In the genomic region with DNA sequence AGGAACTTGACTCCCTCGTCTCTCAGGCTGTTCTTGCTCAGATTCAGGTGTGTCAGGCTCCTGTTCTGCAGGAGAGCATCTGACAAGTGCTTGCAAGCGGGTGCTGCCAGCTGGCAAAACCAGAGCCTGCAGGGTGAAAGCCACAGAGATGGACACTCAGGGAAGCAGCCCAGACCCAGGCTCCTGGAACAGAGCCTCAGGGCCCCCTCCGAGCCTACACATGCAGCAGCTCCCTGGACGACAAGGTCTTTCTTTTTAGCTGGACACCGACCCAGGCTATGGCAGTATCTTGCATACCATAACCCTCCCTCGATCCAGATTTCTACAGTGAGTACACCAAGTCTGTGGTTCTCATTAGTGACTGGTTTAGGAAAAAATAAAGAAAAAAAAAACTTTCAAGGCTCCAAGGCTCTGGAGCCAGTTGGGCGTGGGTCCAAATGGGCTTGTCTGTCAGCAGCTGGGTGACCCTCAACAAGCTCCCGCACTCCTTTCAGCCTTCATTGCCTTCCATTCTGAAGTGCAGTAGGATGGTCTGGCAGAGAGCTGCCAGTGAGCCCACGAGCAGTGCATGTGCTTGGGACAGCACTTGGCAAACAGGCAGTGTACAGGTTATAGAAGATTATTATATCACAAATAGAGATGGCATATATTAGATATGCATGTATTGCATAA, we compare ENCODE assay signal across 1 cellular context.
A peak's percentile ranks its signal among the peaks of the same experiment; 100 is the strongest.
TF ChIP-seq lines count a peak whose summit lies in the region.

No MANE protein-coding gene starts in this region.

TF ChIP-seq in K562, 482 proteins besides CTCF, POLR2A, EP300 and RAD21 (continued from another document):
- TF ChIP-seq, protein P1, sequence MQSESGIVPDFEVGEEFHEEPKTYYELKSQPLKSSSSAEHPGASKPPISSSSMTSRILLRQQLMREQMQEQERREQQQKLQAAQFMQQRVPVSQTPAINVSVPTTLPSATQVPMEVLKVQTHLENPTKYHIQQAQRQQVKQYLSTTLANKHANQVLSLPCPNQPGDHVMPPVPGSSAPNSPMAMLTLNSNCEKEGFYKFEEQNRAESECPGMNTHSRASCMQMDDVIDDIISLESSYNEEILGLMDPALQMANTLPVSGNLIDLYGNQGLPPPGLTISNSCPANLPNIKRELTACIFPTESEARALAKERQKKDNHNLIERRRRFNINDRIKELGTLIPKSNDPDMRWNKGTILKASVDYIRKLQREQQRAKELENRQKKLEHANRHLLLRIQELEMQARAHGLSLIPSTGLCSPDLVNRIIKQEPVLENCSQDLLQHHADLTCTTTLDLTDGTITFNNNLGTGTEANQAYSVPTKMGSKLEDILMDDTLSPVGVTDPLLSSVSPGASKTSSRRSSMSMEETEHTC (IDR thresholded peaks at IDR 0.05): no peak
- TF ChIP-seq MTF1 (CRISPR knock-in tag; IDR thresholded peaks at IDR 0.05; ENCODE audit: borderline replicate concordance): no peak
- no peak for TF ChIP-seq CEBPG (CRISPR knock-in tag; IDR thresholded peaks at IDR 0.05)
- peak; percentile 26 to 75; a peak in 1 of 4 replicates for TF ChIP-seq CEBPG (tag; conservative IDR thresholded peaks at IDR 0.05 in 1 of 2, IDR thresholded peaks at IDR 0.05 in 1 of 2)
- no peak for TF ChIP-seq RFX7 (CRISPR knock-in tag; IDR thresholded peaks at IDR 0.05)
- TF ChIP-seq RBFOX2 (IDR thresholded peaks at IDR 0.05; ENCODE audit: low read depth, low read length): no peak
- no peak for TF ChIP-seq CXXC5 (CRISPR knock-in tag; IDR thresholded peaks at IDR 0.05)
